Comparison of ENCODE assay signal across 28 cellular contexts in genomic region chrX:39945709-39946108, GRCh38.
"Had no signal": no experiment of that assay in that cellular context is flagged by ENCODE, and none has a peak within 500 bp of the region (broad histone marks: within the 10 kb centered on the region; RNA-seq: fewer than 3 reads in every experiment).

No MANE protein-coding gene starts in this region.

- H3K4me1 ChIP-seq: colonic mucosa, esophagus muscularis mucosa, esophagus squamous epithelium, foreskin keratinocyte, gastrocnemius medialis, gastroesophageal sphincter, heart right ventricle had no signal

- H3K27ac Mint-ChIP-seq: dendritic cell treated with granulocyte-macrophage colony-stimulating factor and Interleukin-4, amounts not matched to agents 40 ng/mL and 50 ng/mL, for 4 days; effector memory CD8-positive, alpha-beta T cell; endodermal cell had no signal

- H3K27me3 ChIP-seq: esophagus muscularis mucosa, esophagus squamous epithelium, foreskin keratinocyte, gastrocnemius medialis, gastroesophageal sphincter, heart right ventricle had no signal

- H3K4me3 ChIP-seq: colonic mucosa, coronary artery, dorsolateral prefrontal cortex, esophagus muscularis mucosa, esophagus squamous epithelium, gastrocnemius medialis, gastroesophageal sphincter, heart left ventricle, heart right ventricle had no signal

- FAIRE-seq: colon, endometrium, endothelial cell of umbilical vein had no signal

- H3K27ac ChIP-seq: colonic mucosa, coronary artery, dorsolateral prefrontal cortex, epithelial cell of prostate, esophagus muscularis mucosa, esophagus squamous epithelium, foreskin keratinocyte, gastrocnemius medialis, gastroesophageal sphincter, heart left ventricle, heart right ventricle had no signal

- H3K36me3 ChIP-seq: colonic mucosa, esophagus muscularis mucosa, esophagus squamous epithelium, gastrocnemius medialis, gastroesophageal sphincter, heart left ventricle, heart right ventricle had no signal

- H3K9me3 ChIP-seq: colonic mucosa, esophagus squamous epithelium, gastrocnemius medialis, gastroesophageal sphincter had no signal

- H3K9me3 Mint-ChIP-seq: dendritic cell treated with granulocyte-macrophage colony-stimulating factor and Interleukin-4, amounts not matched to agents 40 ng/mL and 50 ng/mL, for 4 days; effector memory CD8-positive, alpha-beta T cell had no signal

- DNase-seq: colonic mucosa; cortex of kidney; dermis blood vessel endothelial cell; dorsolateral prefrontal cortex; effector CD4-positive, alpha-beta T cell; effector CD8-positive, alpha-beta T cell; effector memory CD4-positive, alpha-beta T cell; effector memory CD8-positive, alpha-beta T cell; endodermal cell; erythroblast; esophagus squamous epithelium; foreskin fibroblast; foreskin keratinocyte; foreskin melanocyte; gastrocnemius medialis; glutamatergic neuron; head of caudate nucleus; heart left ventricle; heart right ventricle had no signal

- ATAC-seq: effector memory CD8-positive, alpha-beta T cell; esophagus mucosa; foreskin keratinocyte; gastrocnemius medialis; gastroesophageal sphincter; heart left ventricle; heart right ventricle had no signal

- H3K4me3 Mint-ChIP-seq: dendritic cell treated with granulocyte-macrophage colony-stimulating factor and Interleukin-4, amounts not matched to agents 40 ng/mL and 50 ng/mL, for 4 days; effector memory CD8-positive, alpha-beta T cell; endodermal cell had no signal

- H3K27me3 Mint-ChIP-seq: effector memory CD8-positive, alpha-beta T cell had no signal
